In the genomic region with DNA sequence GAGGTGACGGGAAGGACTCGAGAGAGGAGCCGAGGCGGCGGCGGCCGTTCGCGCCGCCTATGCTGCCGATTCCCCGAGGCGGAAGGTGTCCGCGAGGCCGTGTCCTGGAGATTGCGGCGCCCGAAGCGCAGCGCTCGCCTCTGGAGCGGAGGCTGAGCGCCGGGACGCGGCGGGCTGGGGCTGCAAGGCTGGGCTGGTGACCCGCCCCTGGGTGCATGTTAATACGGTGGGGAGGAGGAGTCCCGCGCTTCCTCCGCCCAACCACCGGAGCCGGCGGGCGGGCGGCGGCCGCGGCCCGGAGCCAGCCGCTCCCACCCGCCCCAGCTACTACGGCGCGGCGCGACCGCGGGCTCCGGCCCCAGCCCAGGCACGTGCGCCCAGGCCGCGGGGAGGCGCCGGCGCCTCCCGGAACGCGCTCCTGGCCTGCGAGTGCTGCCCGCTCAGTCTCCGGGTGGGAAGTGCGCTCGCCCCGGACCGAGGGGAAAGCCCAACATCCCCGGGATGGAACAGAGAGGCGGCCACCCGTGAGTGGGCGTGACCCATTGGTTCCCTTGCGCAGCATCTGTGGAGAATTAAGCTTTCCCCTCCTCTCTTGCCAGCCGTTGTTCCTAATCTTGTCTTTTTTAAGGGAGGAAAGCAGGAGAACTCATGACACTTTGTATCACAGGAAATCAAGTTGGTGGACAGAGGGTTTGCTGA, we compare ENCODE assay signal across 8 cellular contexts. TPM values are rescaled to one million over a fixed set of nuclear protein-coding genes. Genes with fewer than 3 reads are reported as not detected.
DNase-seq lines count a peak whose midpoint lies in the region; ATAC-seq and TF ChIP-seq lines count a peak whose summit lies in the region.
"Had no signal": no experiment of that assay in that cellular context is flagged by ENCODE, and none has a peak within 500 bp of the region (broad histone marks: within the 10 kb centered on the region; RNA-seq: fewer than 3 reads in every experiment).

A gene (minus strand): TSS at position 195 of the 699 bp plus-strand sequence.

- H3K4me1 Mint-ChIP-seq in Caco-2 (ENCODE audit: low read depth, unreplicated experiment): peaks cover 6% of the 10 kb centered on the region

- CTCF ChIA-PET in Caco-2 (lab: Charles Lee): no interaction called here

- no peaks in the 10 kb centered on the region for H3K36me3 ChIP-seq in adipocyte (ENCODE audit: control insufficient read depth, insufficient read depth, low read length, severe bottlenecking)
- no peaks in the 10 kb centered on the region for H3K36me3 ChIP-seq in iPS DF 6.9 (ENCODE audit: control insufficient read depth, insufficient read depth, low read length)
- no peaks in the 10 kb centered on the region for H3K36me3 ChIP-seq in skeletal muscle tissue (ENCODE audit: control insufficient read depth in 3 of 3, insufficient read depth in 3 of 3, low read length in 3 of 3)
- no peaks in the 10 kb centered on the region for H3K36me3 ChIP-seq in Caco-2 (ENCODE audit: control insufficient read depth, insufficient read depth, low read length)

- no TSS peak for BruUV-seq in Caco-2 (replicated peaks; lab: Mats Ljungman, UMichigan)

- no CpG with 5 or more reads among the region's 75 CpGs for WGBS in iPS DF 6.9 (ENCODE audit: insufficient coverage, insufficient read length)

- H3K4me3 ChIP-seq in adipocyte (ENCODE audit: low read length) (peak within 1 kb of the TSS; percentile 65), iPS DF 6.9 (ENCODE audit: low read length) (peak within 1 kb of the TSS; percentile 83), skeletal muscle tissue (ENCODE audit: low read length in 3 of 3) (peak within 1 kb of the TSS; percentile 36 to 54 (median 54)), Caco-2 (ENCODE audit: low read depth, low read length) (no peak within 1 kb of the TSS)

- POLR2A ChIA-PET in Caco-2 (lab: Charles Lee): no interaction called here

- no peak for DNase-seq in adipocyte (ENCODE audit: low read depth)
- no peak for DNase-seq in iPS DF 6.9 (ENCODE audit: low read depth, low spot score)
- DNase-seq in NCI-H526 treated with DMSO at 0.1 percent for 48 hours (lab: John Stamatoyannopoulos, UW): no peak
- DNase-seq in Caco-2: no peak

- H3K27me3 ChIP-seq in adipocyte (replicated peaks; ENCODE audit: control insufficient read depth, insufficient read depth, low read length): peaks cover 51% of the 10 kb centered on the region
- H3K27me3 ChIP-seq in iPS DF 6.9 (ENCODE audit: control insufficient read depth, insufficient read depth, low read length): no peaks in the 10 kb centered on the region
- peaks cover 20 to 33% (median 20%) of the 10 kb centered on the region in 3 donors for H3K27me3 ChIP-seq in skeletal muscle tissue (ENCODE audit: control insufficient read depth in 3 of 3, insufficient read depth in 3 of 3, low read length in 3 of 3)
- H3K27me3 ChIP-seq in Caco-2 (replicated peaks; ENCODE audit: control insufficient read depth, insufficient read depth, low read length): no peaks in the 10 kb centered on the region

- peak; percentile 74 for ATAC-seq in GM18861 (IDR thresholded peaks at IDR 0.05; ENCODE audit: unreplicated experiment)
- peak; percentile 87 for ATAC-seq in HG02885 (IDR thresholded peaks at IDR 0.05; ENCODE audit: poor library complexity, unreplicated experiment)

- H3K4me1 ChIP-seq in adipocyte (ENCODE audit: control insufficient read depth, insufficient read depth, low read length) (peaks cover 2% of the 10 kb centered on the region), iPS DF 6.9 (ENCODE audit: control insufficient read depth, insufficient read depth, low read length) (no peaks in the 10 kb centered on the region; the same call in 1 of the 2 replicates), skeletal muscle tissue (ENCODE audit: control insufficient read depth in 3 of 3, insufficient read depth in 3 of 3, low read length in 3 of 3) (peaks cover 4 to 10% (median 6%) of the 10 kb centered on the region in 3 donors), Caco-2 (peaks cover 6% of the 10 kb centered on the region; the same call in 1 of the 2 replicates)

- H3K4me3 Mint-ChIP-seq in Caco-2 (ENCODE audit: unreplicated experiment): no peak within 1 kb of the TSS

- intact Hi-C loops in Caco-2 (cut with micrococcal nuclease; ENCODE audit: unreplicated experiment): no loop called here

- H3K9ac ChIP-seq in adipocyte (ENCODE audit: low read length): no peak within 1 kb of the TSS
- H3K9ac ChIP-seq in skeletal muscle tissue (ENCODE audit: low read depth in 1 of 3, low read length in 3 of 3): no peak within 1 kb of the TSS

- no peaks in the 10 kb centered on the region for H3K9me3 Mint-ChIP-seq in Caco-2 (ENCODE audit: unreplicated experiment)

- no peak within 1 kb of the TSS for H3K27ac Mint-ChIP-seq in Caco-2 (ENCODE audit: unreplicated experiment)

- H3K27ac ChIP-seq in iPS DF 6.9 (ENCODE audit: low read length): no peak within 1 kb of the TSS
- H3K27ac ChIP-seq in skeletal muscle tissue (ENCODE audit: low read depth, low read length): no peak within 1 kb of the TSS

- H3K36me3 Mint-ChIP-seq in Caco-2 (ENCODE audit: insufficient read depth, unreplicated experiment): no peaks in the 10 kb centered on the region

- no peak for TF ChIP-seq CTCF in Caco-2 (IDR thresholded peaks at IDR 0.05; ENCODE audit: insufficient read depth in 1 of 2, low read depth in 1 of 2, low read length in 1 of 2, severe bottlenecking in 1 of 2, unreplicated experiment in 1 of 2)

- no peaks in the 10 kb centered on the region for H3K9me3 ChIP-seq in adipocyte (ENCODE audit: control insufficient read depth, low read length)
- no peaks in the 10 kb centered on the region for H3K9me3 ChIP-seq in iPS DF 6.9 (ENCODE audit: control insufficient read depth, insufficient read depth, low read length)
- H3K9me3 ChIP-seq in skeletal muscle tissue (ENCODE audit: control insufficient read depth in 3 of 3, low read length in 3 of 3): no peaks in the 10 kb centered on the region
- H3K9me3 ChIP-seq in Caco-2: no peaks in the 10 kb centered on the region

- peaks cover 2% of the 10 kb centered on the region for H3K27me3 Mint-ChIP-seq in Caco-2 (ENCODE audit: insufficient read depth, unreplicated experiment)

RNA-seq across cellular contexts. Expression of the gene that starts here (rescaled TPM):
- total RNA-seq in skeletal muscle tissue (0.52 TPM), Caco-2 (2022) (0.07 TPM in 1 of 2 replicates, not detected in the other)
- total RNA-seq: RPMI7951 had no signal
